ENCODE assay signal across 14 cellular contexts in genomic region chr7:28355553-28356319, GRCh38. TPM values are rescaled to one million over a fixed set of nuclear protein-coding genes. Genes with fewer than 3 reads are reported as not detected.
A peak's percentile ranks its signal among the peaks of the same experiment; 100 is the strongest.
DNase-seq lines count a peak whose midpoint lies in the region; ATAC-seq and TF ChIP-seq lines count a peak whose summit lies in the region.
"Had no signal": no experiment of that assay in that cellular context is flagged by ENCODE, and none has a peak within 500 bp of the region (broad histone marks: within the 10 kb centered on the region; RNA-seq: fewer than 3 reads in every experiment).

No MANE protein-coding gene starts in this region.

- H3K79me2 ChIP-seq in ACC112 (ENCODE audit: control insufficient read depth, insufficient read depth, low read length, unreplicated experiment): no peaks in the 10 kb centered on the region

- no peak overlapping the region for H2AFZ ChIP-seq in ACC112 (ENCODE audit: low read length, unreplicated experiment)

- in situ Hi-C loops in G401 (cut with HindIII; ENCODE audit: low sequenced_read_pairs): no loop called here

- H3K27me3 ChIP-seq in ACC112 (ENCODE audit: insufficient read depth, low read length): no peaks in the 10 kb centered on the region

- peak overlapping the region; percentile 76 for H3K27ac ChIP-seq in ACC112 (ENCODE audit: low read depth, low read length)

- DNase-seq in NCI-H1105 (lab: John Stamatoyannopoulos, UW) (peak; percentile 98), NCI-H2227 treated with DMSO at 0.1 percent for 48 hours (lab: John Stamatoyannopoulos, UW) (peak; percentile 35), fibroblast of mammary gland (ENCODE audit: low read depth) (peak; percentile 25), hepatic stellate cell (ENCODE audit: low spot score) (no peak), AG08396 (ENCODE audit: low spot score) (no peak), G401 (ENCODE audit: low spot score) (no peak)
- DNase-seq: activated CD8-positive, alpha-beta T cell treated with anti-CD3 and anti-CD28 coated beads for 36 hours; activated effector memory CD4-positive, alpha-beta T cell treated with anti-CD3 and anti-CD28 coated beads, Interleukin-2, amount 50 U/mL, for 16 hours; DND-41; NK-92 treated with Interleukin-12 subunit alpha and Interleukin-12 subunit beta, amount 100 ng/mL, for 24 hours; stimulated activated CD4-positive, alpha-beta T cell treated with anti-CD3 and anti-CD28 coated beads, Interleukin-1b, Interleukin-23, amount 100 ng/mL, for 48 hours; trophoblast cell had no signal

- ATAC-seq in GM19023 (IDR thresholded peaks at IDR 0.05; ENCODE audit: unreplicated experiment): no peak
- ATAC-seq: activated CD8-positive, alpha-beta T cell treated with anti-CD3 and anti-CD28 coated beads for 36 hours had no signal

- H3K36me3 ChIP-seq in ACC112 (ENCODE audit: insufficient read depth, low read length): no peaks in the 10 kb centered on the region

- H3K4me3 ChIP-seq in ACC112 (ENCODE audit: low read depth, low read length): no peak overlapping the region
- no peak overlapping the region for H3K4me3 ChIP-seq in fibroblast of mammary gland (ENCODE audit: control insufficient read depth, low read depth, low read length)

- H3K4me1 ChIP-seq in ACC112 (ENCODE audit: control insufficient read depth, insufficient read depth, low read length, unreplicated experiment): peaks cover 40% of the 10 kb centered on the region

- no peak for TF ChIP-seq CTCF in fibroblast of mammary gland (conservative IDR thresholded peaks at IDR 0.05; ENCODE audit: control insufficient read depth, insufficient read depth, low read depth, low read length)

RNA-seq across cellular contexts. Expression of gene CREB5, which starts 56.6 kb away (rescaled TPM):
- total RNA-seq in G401 (2014; rRNA removed; shearing (Covaris generic)): 0.12 and 0.20 TPM in 2 replicates

Comparison
In these comparisons a context has a peak if more than half of its experiments do, and no peak if none do; other contexts are left out.
1. DNase-seq: peak in NCI-H1105 (single experiment), NCI-H2227 treated with DMSO at 0.1 percent for 48 hours (single experiment) and fibroblast of mammary gland (single experiment); none in hepatic stellate cell (single experiment), AG08396 (single experiment) and G401 (single experiment).